ENCODE assay signal across 1 cellular context in genomic region chr14:77375164-77375950, GRCh38.
TF ChIP-seq lines count a peak whose summit lies in the region.

No MANE protein-coding gene starts in this region.

TF ChIP-seq in endothelial cell of umbilical vein, 7 proteins besides CTCF, POLR2A, EP300 and RAD21:
- TF ChIP-seq JUN (IDR thresholded peaks at IDR 0.05; ENCODE audit: borderline replicate concordance, insufficient read depth, insufficient read length, low read depth) = no peak
